Comparison of ENCODE assay signal across 8 cellular contexts in the genomic region with DNA sequence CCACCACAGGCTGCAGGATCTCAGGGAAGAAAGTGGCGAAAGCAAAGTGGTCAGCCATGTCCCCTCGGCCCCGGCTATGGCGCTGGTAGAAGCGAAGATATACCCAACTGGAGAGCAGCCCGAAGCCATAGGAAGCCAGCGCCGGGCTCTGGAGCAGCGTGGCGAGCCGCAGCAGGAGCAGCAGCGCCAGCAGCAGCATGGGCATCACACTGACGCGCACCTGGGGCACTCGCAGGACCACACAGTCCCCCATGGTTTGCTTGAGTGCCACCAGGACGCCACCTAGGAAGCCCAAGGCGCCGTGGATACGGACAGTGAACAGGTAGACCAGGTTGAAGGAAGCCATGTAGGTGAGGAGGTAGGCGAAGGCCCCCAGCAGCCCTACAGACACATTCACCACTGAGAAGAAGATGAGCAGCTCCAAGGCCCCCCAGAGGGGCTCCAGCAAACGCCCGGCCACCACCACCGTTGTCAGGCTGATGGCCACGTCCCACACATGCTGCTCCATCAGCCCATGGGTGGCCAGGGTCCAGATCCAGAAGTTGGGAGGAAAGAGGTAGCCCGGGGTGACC. TPM values are rescaled to one million over a fixed set of nuclear protein-coding genes. Genes with fewer than 3 reads are reported as not detected.
DNase-seq lines count a peak whose midpoint lies in the region; ATAC-seq, FAIRE-seq and TF ChIP-seq lines count a peak whose summit lies in the region.

No MANE protein-coding gene starts in this region.

- peak overlapping the region; percentile 94 for H3K4me2 ChIP-seq in HepG2 (ENCODE audit: low read depth, low read length)

- no peak overlapping the region for H2AFZ ChIP-seq in HepG2 (ENCODE audit: low read length)

- no peak for TF ChIP-seq RAD21 in HepG2 (CRISPR knock-in tag; IDR thresholded peaks at IDR 0.05)

- H3K4me3 ChIP-seq in adrenal gland (peak overlapping the region; percentile 31 to 85 (median 75)), HepG2 (replicated peaks in 1 of 3; ENCODE audit: insufficient read depth in 1 of 3, low read depth in 2 of 3, low read length in 3 of 3) (peak overlapping the region; percentile 76 to 91 (median 88)), thyroid gland (replicated peaks in 1 of 3) (peak overlapping the region; percentile 58 to 92 (median 87))

- BruUV-seq in HepG2 (replicated peaks; lab: Mats Ljungman, UMichigan) = no TSS peak

- in situ Hi-C loops in HepG2 (cut with HindIII; ENCODE audit: extremely low pct_ligation_motif_present, low pct_unique_long_range_greater_than_20kb) = no loop called here

- H3K36me3 ChIP-seq in adrenal gland (replicated peaks in 1 of 2) (peaks cover 0 to 22% of the 10 kb centered on the region in 2 donors), HepG2 (replicated peaks in 1 of 2; ENCODE audit: control insufficient read depth in 1 of 2, insufficient read depth in 2 of 2, low read length in 2 of 2) (peaks cover 8 to 27% of the 10 kb centered on the region in 2 experiments; a peak in 4 of 5 replicates), thyroid gland (peaks cover 20% of the 10 kb centered on the region in 2 donors)

- DNase-seq in activated CD4-positive, alpha-beta T cell treated with anti-CD3 and anti-CD28 coated beads, Interleukin-2, amount 10 ng/mL, durations not matched to agents 7 days and 5 days = no peak
- DNase-seq in activated CD4-positive, alpha-beta T cell treated with anti-CD3 and anti-CD28 coated beads for 4 hours = no peak
- DNase-seq in adrenal gland = no peak
- no peak for DNase-seq in HepG2 (ENCODE audit: low spot score)
- DNase-seq in thyroid gland = no peak
- no peak for DNase-seq in NCI-H1930 (lab: John Stamatoyannopoulos, UW)

- H3K4me1 ChIP-seq in adrenal gland (replicated peaks in 1 of 2) = peaks cover 32 to 40% of the 10 kb centered on the region in 2 donors
- H3K4me1 ChIP-seq in HepG2 (ENCODE audit: insufficient read depth, low read length) = peaks cover 37% of the 10 kb centered on the region
- H3K4me1 ChIP-seq in thyroid gland = peaks cover 36 to 44% of the 10 kb centered on the region in 2 donors

- H3K27me3 ChIP-seq in adrenal gland (no peaks in the 10 kb centered on the region), HepG2 (ENCODE audit: control insufficient read depth in 1 of 2, insufficient read depth in 2 of 2, low read length in 2 of 2) (peaks cover 2 to 9% of the 10 kb centered on the region in 2 experiments; a peak in 2 of 5 replicates), thyroid gland (no peaks in the 10 kb centered on the region)

- WGBS in adrenal gland, 4 donors = 30 to 43% (median 39%) methylated on average over 19 to 25 of the region's 25 CpGs
- WGBS in HepG2 (ENCODE audit: low lambda C conversion rate) = 0% methylated on average over 3 of the region's 25 CpGs
- WGBS in thyroid gland, 2 donors = 22 to 41% methylated on average over 18 to 22 of the region's 25 CpGs

- H3K9me3 ChIP-seq in adrenal gland (replicated peaks in 1 of 3) = no peaks in the 10 kb centered on the region
- no peaks in the 10 kb centered on the region for H3K9me3 ChIP-seq in HepG2 (ENCODE audit: low read length)
- H3K9me3 ChIP-seq in thyroid gland = no peaks in the 10 kb centered on the region

- H3K9ac ChIP-seq in HepG2 (ENCODE audit: insufficient read depth, low read depth, low read length) = peak overlapping the region; percentile 91

- H3K27ac ChIP-seq in adrenal gland (peak overlapping the region in 3 of 5 donors; percentile 86 to 91 (median 89)), HepG2 (ENCODE audit: extremely low read length, insufficient read depth, low read length) (peak overlapping the region; percentile 66), thyroid gland (peak overlapping the region; percentile 85 to 90 (median 89))

- no peak for TF ChIP-seq EP300 in HepG2 (IDR thresholded peaks at IDR 0.05; ENCODE audit: low read depth in 2 of 2, low read length in 2 of 2)
- no peak for TF ChIP-seq EP300 in HepG2 (CRISPR knock-in tag; IDR thresholded peaks at IDR 0.05; ENCODE audit: borderline replicate concordance)

- peaks cover 25% of the 10 kb centered on the region for H4K20me1 ChIP-seq in HepG2 (ENCODE audit: insufficient read depth, low read length)

- TF ChIP-seq CTCF in adrenal gland (IDR thresholded peaks at IDR 0.05) (no peak), HepG2 (CRISPR knock-in tag; IDR thresholded peaks at IDR 0.05) (no peak), thyroid gland (IDR thresholded peaks at IDR 0.05) (no peak)

- H3K4me3 Mint-ChIP-seq in activated CD4-positive, alpha-beta T cell treated with anti-CD3 and anti-CD28 coated beads, Interleukin-2, amount 10 ng/mL, durations not matched to agents 7 days and 5 days = peak overlapping the region; percentile 99

- FAIRE-seq in HepG2 (lab: Jason Lieb, UNC) = no peak

- H3K27me3 Mint-ChIP-seq in activated CD4-positive, alpha-beta T cell treated with anti-CD3 and anti-CD28 coated beads, Interleukin-2, amount 10 ng/mL, durations not matched to agents 7 days and 5 days = no peaks in the 10 kb centered on the region

- peaks cover 23% of the 10 kb centered on the region for H3K36me3 Mint-ChIP-seq in activated CD4-positive, alpha-beta T cell treated with anti-CD3 and anti-CD28 coated beads, Interleukin-2, amount 10 ng/mL, durations not matched to agents 7 days and 5 days (ENCODE audit: low read depth)

- CTCF ChIA-PET in activated CD4-positive, alpha-beta T cell treated with anti-CD3 and anti-CD28 coated beads, Interleukin-2, amount 10 ng/mL, durations not matched to agents 7 days and 5 days (lab: Charles Lee) = no interaction called here
- CTCF ChIA-PET in HepG2 (lab: Yijun Ruan, JAX; ENCODE audit: low intra/inter-chr PET ratio, low total read pairs) = no interaction called here

- no peaks in the 10 kb centered on the region for H3K9me3 Mint-ChIP-seq in activated CD4-positive, alpha-beta T cell treated with anti-CD3 and anti-CD28 coated beads, Interleukin-2, amount 10 ng/mL, durations not matched to agents 7 days and 5 days

- intact Hi-C loops in adrenal gland (cut with DNase I) (no loop called here), HepG2 (cut with micrococcal nuclease; ENCODE audit: unreplicated experiment) (no loop called here), thyroid gland (cut with DNase I) (no loop called here)

- TF ChIP-seq POLR2A in adrenal gland (IDR thresholded peaks at IDR 0.05) = no peak
- TF ChIP-seq POLR2A in HepG2 (IDR thresholded peaks at IDR 0.05; ENCODE audit: insufficient read depth in 1 of 2, low read depth in 2 of 2, low read length in 2 of 2) = no peak
- TF ChIP-seq POLR2A in thyroid gland (IDR thresholded peaks at IDR 0.05) = no peak

- POLR2A ChIA-PET in activated CD4-positive, alpha-beta T cell treated with anti-CD3 and anti-CD28 coated beads, Interleukin-2, amount 10 ng/mL, durations not matched to agents 7 days and 5 days (lab: Charles Lee) = no interaction called here
- POLR2A ChIA-PET in HepG2 (lab: Yijun Ruan, JAX) = interaction anchor here (1.2 kb wide), 1 partner anchor 8 kb away, joined by 10 read pairs; a partner anchor contains a TSS

- peak; percentile 13 for ATAC-seq in HepG2
- no peak for ATAC-seq in GM21723 (IDR thresholded peaks at IDR 0.05; ENCODE audit: unreplicated experiment)
- no peak for ATAC-seq in GM21360 (IDR thresholded peaks at IDR 0.05; ENCODE audit: unreplicated experiment)

- H3K27ac Mint-ChIP-seq in activated CD4-positive, alpha-beta T cell treated with anti-CD3 and anti-CD28 coated beads, Interleukin-2, amount 10 ng/mL, durations not matched to agents 7 days and 5 days = peak overlapping the region; percentile 85

- peaks cover 41% of the 10 kb centered on the region for H3K4me1 Mint-ChIP-seq in activated CD4-positive, alpha-beta T cell treated with anti-CD3 and anti-CD28 coated beads, Interleukin-2, amount 10 ng/mL, durations not matched to agents 7 days and 5 days

- peaks cover 39% of the 10 kb centered on the region for H3K79me2 ChIP-seq in HepG2 (ENCODE audit: insufficient read depth, low read length)

RNA-seq across cellular contexts. Expression of a gene that starts 0.9 kb away (rescaled TPM):
- total RNA-seq in activated CD4-positive, alpha-beta T cell treated with anti-CD3 and anti-CD28 coated beads, Interleukin-2, amount 10 ng/mL, durations not matched to agents 7 days and 5 days = 10 to 100 TPM; 17.5 to 19.2 TPM
- total RNA-seq in adrenal gland (10 to 100 TPM; 48.9 to 88.5 (median 61.8) TPM), HepG2 (2016; rRNA removed; fragmentation: Illumina TruSeq; extraction: Trizol) (15.2 and 30.7 TPM in 2 replicates), thyroid gland (100 to 1,000 TPM in 1 of 4 donors, 10 to 100 TPM in 3; 70.0 to 111 (median 85.1) TPM)
- polyA plus RNA-seq in adrenal gland (10 to 100 TPM; 23.6 to 36.6 (median 34.5) TPM), HepG2 (2011; rRNA removed) (22.1 and 31.0 TPM in 2 replicates)
- 4.8 and 5.2 TPM in 2 replicates for total RNA-seq in HepG2 (2016; cell fraction: cytosol; rRNA removed; fragmentation: Illumina TruSeq; extraction: Trizol; ENCODE audit: low read depth)
- total RNA-seq in HepG2 (2016; cell fraction: insoluble cytoplasmic fraction; rRNA removed; fragmentation: Illumina TruSeq; extraction: Trizol) = 18.3 and 29.9 TPM in 2 replicates
- 11.2 and 12.9 TPM in 2 replicates for total RNA-seq in HepG2 (2016; cell fraction: membrane; rRNA removed; fragmentation: Illumina TruSeq; extraction: Trizol)
- 25.2 and 25.9 TPM in 2 replicates for total RNA-seq in HepG2 (2016; cell fraction: nucleus; rRNA removed; fragmentation: Illumina TruSeq; extraction: Trizol)
- polyA plus RNA-seq in HepG2 (2011; cell fraction: cytosol; rRNA removed) = 27.0 and 35.1 TPM in 2 replicates
- polyA plus RNA-seq in HepG2 (2011; cell fraction: nucleus; rRNA removed) = 21.0 and 23.7 TPM in 2 replicates
- polyA plus RNA-seq in HepG2 (2012) = 14.3 and 23.3 TPM in 2 replicates
- 3.1 and 3.5 TPM in 2 replicates for polyA plus RNA-seq in HepG2 (2016; cell fraction: cytosol; fragmentation: Illumina TruSeq; extraction: Trizol; ENCODE audit: low read depth)
- 19.0 and 20.7 TPM in 2 replicates for polyA plus RNA-seq in HepG2 (2016; cell fraction: insoluble cytoplasmic fraction; fragmentation: Illumina TruSeq; extraction: Trizol; ENCODE audit: low read depth)
- 7.4 and 9.5 TPM in 2 replicates for polyA plus RNA-seq in HepG2 (2016; cell fraction: membrane; fragmentation: Illumina TruSeq; extraction: Trizol; ENCODE audit: low read depth)
- polyA plus RNA-seq in HepG2 (2016; cell fraction: nucleus; fragmentation: Illumina TruSeq; extraction: Trizol; ENCODE audit: insufficient read depth, low read depth) = 41.3 and 45.4 TPM in 2 replicates
- 64.3 and 65.6 TPM in 2 replicates for polyA minus RNA-seq in HepG2 (2011; rRNA and poly(A)+ RNA removed; ENCODE audit: low replicate concordance)
- polyA minus RNA-seq in HepG2 (2011; cell fraction: cytosol; rRNA and poly(A)+ RNA removed) = 21.5 and 22.0 TPM in 2 replicates
- 12.6 and 13.4 TPM in 2 replicates for polyA minus RNA-seq in HepG2 (2011; cell fraction: nucleus; rRNA and poly(A)+ RNA removed)

RNA-seq across cellular contexts. Expression of a gene that starts 7.8 kb away (rescaled TPM):
- 10 to 100 TPM; 35.3 to 40.9 TPM for total RNA-seq in activated CD4-positive, alpha-beta T cell treated with anti-CD3 and anti-CD28 coated beads, Interleukin-2, amount 10 ng/mL, durations not matched to agents 7 days and 5 days
- total RNA-seq in adrenal gland (10 to 100 TPM; 14.0 to 39.9 (median 28.3) TPM), HepG2 (2016; rRNA removed; fragmentation: Illumina TruSeq; extraction: Trizol) (9.1 and 17.2 TPM in 2 replicates), thyroid gland (10 to 100 TPM; 23.6 to 66.0 (median 43.6) TPM)
- polyA plus RNA-seq in adrenal gland (10 to 100 TPM; 13.7 to 26.9 (median 16.8) TPM), HepG2 (2011; rRNA removed) (11.1 and 13.0 TPM in 2 replicates)
- total RNA-seq in HepG2 (2016; cell fraction: cytosol; rRNA removed; fragmentation: Illumina TruSeq; extraction: Trizol; ENCODE audit: low read depth) = 6.8 and 7.1 TPM in 2 replicates
- total RNA-seq in HepG2 (2016; cell fraction: insoluble cytoplasmic fraction; rRNA removed; fragmentation: Illumina TruSeq; extraction: Trizol) = 10.9 and 17.6 TPM in 2 replicates
- 8.0 and 11.0 TPM in 2 replicates for total RNA-seq in HepG2 (2016; cell fraction: membrane; rRNA removed; fragmentation: Illumina TruSeq; extraction: Trizol)
- total RNA-seq in HepG2 (2016; cell fraction: nucleus; rRNA removed; fragmentation: Illumina TruSeq; extraction: Trizol) = 14.5 and 17.6 TPM in 2 replicates
- polyA plus RNA-seq in HepG2 (2011; cell fraction: cytosol; rRNA removed) = 12.5 and 18.2 TPM in 2 replicates
- polyA plus RNA-seq in HepG2 (2011; cell fraction: nucleus; rRNA removed) = 19.9 and 20.1 TPM in 2 replicates
- 5.5 and 7.1 TPM in 2 replicates for polyA plus RNA-seq in HepG2 (2012)
- polyA plus RNA-seq in HepG2 (2016; cell fraction: cytosol; fragmentation: Illumina TruSeq; extraction: Trizol; ENCODE audit: low read depth) = 4.0 and 5.4 TPM in 2 replicates
- 7.6 and 9.4 TPM in 2 replicates for polyA plus RNA-seq in HepG2 (2016; cell fraction: insoluble cytoplasmic fraction; fragmentation: Illumina TruSeq; extraction: Trizol; ENCODE audit: low read depth)
- 5.1 and 6.2 TPM in 2 replicates for polyA plus RNA-seq in HepG2 (2016; cell fraction: membrane; fragmentation: Illumina TruSeq; extraction: Trizol; ENCODE audit: low read depth)
- 21.6 and 22.2 TPM in 2 replicates for polyA plus RNA-seq in HepG2 (2016; cell fraction: nucleus; fragmentation: Illumina TruSeq; extraction: Trizol; ENCODE audit: insufficient read depth, low read depth)
- polyA minus RNA-seq in HepG2 (2011; rRNA and poly(A)+ RNA removed; ENCODE audit: low replicate concordance) = 25.5 and 51.4 TPM in 2 replicates
- 3.2 and 4.9 TPM in 2 replicates for polyA minus RNA-seq in HepG2 (2011; cell fraction: cytosol; rRNA and poly(A)+ RNA removed)
- polyA minus RNA-seq in HepG2 (2011; cell fraction: nucleus; rRNA and poly(A)+ RNA removed) = 8.7 and 11.7 TPM in 2 replicates

RNA-seq across cellular contexts. Expression of a gene that starts 7.9 kb away (rescaled TPM):
- 10 to 100 TPM; 40.8 to 46.5 TPM for total RNA-seq in activated CD4-positive, alpha-beta T cell treated with anti-CD3 and anti-CD28 coated beads, Interleukin-2, amount 10 ng/mL, durations not matched to agents 7 days and 5 days
- total RNA-seq in adrenal gland (10 to 100 TPM; 16.9 to 33.3 (median 22.6) TPM), HepG2 (2016; rRNA removed; fragmentation: Illumina TruSeq; extraction: Trizol) (25.3 and 30.6 TPM in 2 replicates), thyroid gland (10 to 100 TPM; 13.4 to 30.6 (median 24.7) TPM)
- polyA plus RNA-seq in adrenal gland (10 to 100 TPM; 27.5 to 57.9 (median 45.3) TPM), HepG2 (2011; rRNA removed) (51.4 and 52.7 TPM in 2 replicates)
- 8.8 and 10.0 TPM in 2 replicates for total RNA-seq in HepG2 (2016; cell fraction: cytosol; rRNA removed; fragmentation: Illumina TruSeq; extraction: Trizol; ENCODE audit: low read depth)
- 30.7 and 30.9 TPM in 2 replicates for total RNA-seq in HepG2 (2016; cell fraction: insoluble cytoplasmic fraction; rRNA removed; fragmentation: Illumina TruSeq; extraction: Trizol)
- 12.0 and 12.5 TPM in 2 replicates for total RNA-seq in HepG2 (2016; cell fraction: membrane; rRNA removed; fragmentation: Illumina TruSeq; extraction: Trizol)
- total RNA-seq in HepG2 (2016; cell fraction: nucleus; rRNA removed; fragmentation: Illumina TruSeq; extraction: Trizol) = 18.9 and 19.6 TPM in 2 replicates
- 34.7 and 41.4 TPM in 2 replicates for polyA plus RNA-seq in HepG2 (2011; cell fraction: cytosol; rRNA removed)
- 127 and 140 TPM in 2 replicates for polyA plus RNA-seq in HepG2 (2011; cell fraction: nucleus; rRNA removed)
- polyA plus RNA-seq in HepG2 (2012) = 13.7 and 18.3 TPM in 2 replicates
- 5.2 and 6.1 TPM in 2 replicates for polyA plus RNA-seq in HepG2 (2016; cell fraction: cytosol; fragmentation: Illumina TruSeq; extraction: Trizol; ENCODE audit: low read depth)
- polyA plus RNA-seq in HepG2 (2016; cell fraction: insoluble cytoplasmic fraction; fragmentation: Illumina TruSeq; extraction: Trizol; ENCODE audit: low read depth) = 22.7 and 25.4 TPM in 2 replicates
- polyA plus RNA-seq in HepG2 (2016; cell fraction: membrane; fragmentation: Illumina TruSeq; extraction: Trizol; ENCODE audit: low read depth) = 7.5 and 10.8 TPM in 2 replicates
- 37.1 and 38.0 TPM in 2 replicates for polyA plus RNA-seq in HepG2 (2016; cell fraction: nucleus; fragmentation: Illumina TruSeq; extraction: Trizol; ENCODE audit: insufficient read depth, low read depth)
- 32.6 and 44.8 TPM in 2 replicates for polyA minus RNA-seq in HepG2 (2011; rRNA and poly(A)+ RNA removed; ENCODE audit: low replicate concordance)
- 11.1 and 13.9 TPM in 2 replicates for polyA minus RNA-seq in HepG2 (2011; cell fraction: cytosol; rRNA and poly(A)+ RNA removed)
- polyA minus RNA-seq in HepG2 (2011; cell fraction: nucleus; rRNA and poly(A)+ RNA removed) = 21.0 and 32.1 TPM in 2 replicates

RNA-seq across cellular contexts. Expression of a gene that starts 12.9 kb away (rescaled TPM):
- total RNA-seq in activated CD4-positive, alpha-beta T cell treated with anti-CD3 and anti-CD28 coated beads, Interleukin-2, amount 10 ng/mL, durations not matched to agents 7 days and 5 days = 1 to 10 TPM; 3.5 to 3.6 TPM
- total RNA-seq in adrenal gland (under 1 TPM in 5 of 8 donors, not detected in 3; 0.11 to 0.57 (median 0.34) TPM), HepG2 (2016; rRNA removed; fragmentation: Illumina TruSeq; extraction: Trizol) (0.49 and 0.60 TPM in 2 replicates), thyroid gland (1 to 10 TPM; 3.6 to 8.1 (median 4.4) TPM)
- polyA plus RNA-seq in adrenal gland (1 to 10 TPM in 2 of 3 donors, not detected in 1; 1.2 to 1.9 TPM), HepG2 (2011; rRNA removed) (0.74 and 1.8 TPM in 2 replicates)
- 0.40 and 0.53 TPM in 2 replicates for total RNA-seq in HepG2 (2016; cell fraction: cytosol; rRNA removed; fragmentation: Illumina TruSeq; extraction: Trizol; ENCODE audit: low read depth)
- 0.33 and 0.56 TPM in 2 replicates for total RNA-seq in HepG2 (2016; cell fraction: insoluble cytoplasmic fraction; rRNA removed; fragmentation: Illumina TruSeq; extraction: Trizol)
- total RNA-seq in HepG2 (2016; cell fraction: membrane; rRNA removed; fragmentation: Illumina TruSeq; extraction: Trizol) = 0.15 and 0.52 TPM in 2 replicates
- total RNA-seq in HepG2 (2016; cell fraction: nucleus; rRNA removed; fragmentation: Illumina TruSeq; extraction: Trizol) = 0.44 and 1.2 TPM in 2 replicates
- polyA plus RNA-seq in HepG2 (2011; cell fraction: cytosol; rRNA removed) = 0.30 and 0.62 TPM in 2 replicates
- polyA plus RNA-seq in HepG2 (2011; cell fraction: nucleus; rRNA removed) = 6.6 and 8.0 TPM in 2 replicates
- polyA plus RNA-seq in HepG2 (2012) = 0.51 and 1.8 TPM in 2 replicates
- 0.24 and 0.28 TPM in 2 replicates for polyA plus RNA-seq in HepG2 (2016; cell fraction: cytosol; fragmentation: Illumina TruSeq; extraction: Trizol; ENCODE audit: low read depth)
- polyA plus RNA-seq in HepG2 (2016; cell fraction: insoluble cytoplasmic fraction; fragmentation: Illumina TruSeq; extraction: Trizol; ENCODE audit: low read depth) = not detected in 2 replicates
- polyA plus RNA-seq in HepG2 (2016; cell fraction: membrane; fragmentation: Illumina TruSeq; extraction: Trizol; ENCODE audit: low read depth) = 0.17 and 0.38 TPM in 2 replicates
- polyA plus RNA-seq in HepG2 (2016; cell fraction: nucleus; fragmentation: Illumina TruSeq; extraction: Trizol; ENCODE audit: insufficient read depth, low read depth) = 1.5 and 2.3 TPM in 2 replicates
- 0.54 and 0.56 TPM in 2 replicates for polyA minus RNA-seq in HepG2 (2011; rRNA and poly(A)+ RNA removed; ENCODE audit: low replicate concordance)
- not detected in 2 replicates for polyA minus RNA-seq in HepG2 (2011; cell fraction: cytosol; rRNA and poly(A)+ RNA removed)
- 0.50 and 0.52 TPM in 2 replicates for polyA minus RNA-seq in HepG2 (2011; cell fraction: nucleus; rRNA and poly(A)+ RNA removed)

RNA-seq across cellular contexts. Expression of a gene that starts 17.8 kb away (rescaled TPM):
- total RNA-seq in activated CD4-positive, alpha-beta T cell treated with anti-CD3 and anti-CD28 coated beads, Interleukin-2, amount 10 ng/mL, durations not matched to agents 7 days and 5 days = 100 to 1,000 TPM in 1 of 2 experiments, 10 to 100 TPM in 1; 88.3 to 122 TPM
- total RNA-seq in adrenal gland = 10 to 100 TPM; 12.4 to 27.4 (median 14.7) TPM
- 10 to 100 TPM in 2 of 3 donors, 1 to 10 TPM in 1; 9.6 to 26.4 (median 23.5) TPM for polyA plus RNA-seq in adrenal gland
- total RNA-seq in HepG2 (2016; rRNA removed; fragmentation: Illumina TruSeq; extraction: Trizol) = 7.7 and 10.2 TPM in 2 replicates
- total RNA-seq in HepG2 (2016; cell fraction: cytosol; rRNA removed; fragmentation: Illumina TruSeq; extraction: Trizol; ENCODE audit: low read depth) = 2.7 TPM in 2 replicates
- 7.2 and 11.0 TPM in 2 replicates for total RNA-seq in HepG2 (2016; cell fraction: insoluble cytoplasmic fraction; rRNA removed; fragmentation: Illumina TruSeq; extraction: Trizol)
- total RNA-seq in HepG2 (2016; cell fraction: membrane; rRNA removed; fragmentation: Illumina TruSeq; extraction: Trizol) = 5.2 and 5.8 TPM in 2 replicates
- 13.0 and 14.3 TPM in 2 replicates for total RNA-seq in HepG2 (2016; cell fraction: nucleus; rRNA removed; fragmentation: Illumina TruSeq; extraction: Trizol)
- polyA plus RNA-seq in HepG2 (2011; rRNA removed) = 27.5 and 28.6 TPM in 2 replicates
- 23.8 and 31.2 TPM in 2 replicates for polyA plus RNA-seq in HepG2 (2011; cell fraction: cytosol; rRNA removed)
- 38.6 and 41.6 TPM in 2 replicates for polyA plus RNA-seq in HepG2 (2011; cell fraction: nucleus; rRNA removed)
- polyA plus RNA-seq in HepG2 (2012) = 11.2 and 17.2 TPM in 2 replicates
- 2.5 and 2.6 TPM in 2 replicates for polyA plus RNA-seq in HepG2 (2016; cell fraction: cytosol; fragmentation: Illumina TruSeq; extraction: Trizol; ENCODE audit: low read depth)
- polyA plus RNA-seq in HepG2 (2016; cell fraction: insoluble cytoplasmic fraction; fragmentation: Illumina TruSeq; extraction: Trizol; ENCODE audit: low read depth) = 7.5 and 8.1 TPM in 2 replicates
- polyA plus RNA-seq in HepG2 (2016; cell fraction: membrane; fragmentation: Illumina TruSeq; extraction: Trizol; ENCODE audit: low read depth) = 3.3 TPM in 2 replicates
- 32.3 and 32.6 TPM in 2 replicates for polyA plus RNA-seq in HepG2 (2016; cell fraction: nucleus; fragmentation: Illumina TruSeq; extraction: Trizol; ENCODE audit: insufficient read depth, low read depth)
- 14.7 and 35.5 TPM in 2 replicates for polyA minus RNA-seq in HepG2 (2011; rRNA and poly(A)+ RNA removed; ENCODE audit: low replicate concordance)
- polyA minus RNA-seq in HepG2 (2011; cell fraction: cytosol; rRNA and poly(A)+ RNA removed) = 4.9 and 5.4 TPM in 2 replicates
- 9.9 and 10.0 TPM in 2 replicates for polyA minus RNA-seq in HepG2 (2011; cell fraction: nucleus; rRNA and poly(A)+ RNA removed)
- total RNA-seq in thyroid gland = 10 to 100 TPM; 18.9 to 42.6 (median 24.8) TPM
